16 cellular contexts compared by ENCODE assay signal in genomic region chr3:157807286-157807685, GRCh38.
"Had no signal": no experiment of that assay in that cellular context is flagged by ENCODE, and none has a peak within 500 bp of the region (broad histone marks: within the 10 kb centered on the region; RNA-seq: fewer than 3 reads in every experiment).

No MANE protein-coding gene starts in this region.

- H3K27me3 ChIP-seq: ascending aorta, cardiac muscle cell, colonic mucosa, neutrophil, tibial artery had no signal

- H3K27me3 Mint-ChIP-seq: activated CD4-positive, alpha-beta memory T cell treated with anti-CD3 and anti-CD28 coated beads, Interleukin-2, amount 10 ng/mL, durations not matched to agents 7 days and 5 days had no signal

- H3K36me3 Mint-ChIP-seq: naive thymus-derived CD4-positive, alpha-beta T cell had no signal

- H3K27ac ChIP-seq: ascending aorta, cardiac muscle cell, colonic mucosa, lower lobe of right lung, neutrophil, skin epidermis, tibial artery, WERI-Rb-1 had no signal

- H3K4me1 ChIP-seq: ascending aorta, colonic mucosa, lower lobe of right lung, tibial artery had no signal

- H3K36me3 ChIP-seq: ascending aorta, cardiac muscle cell, colonic mucosa, lower lobe of right lung, neutrophil, tibial artery, WERI-Rb-1 had no signal

- DNase-seq: activated CD4-positive, alpha-beta memory T cell treated with anti-CD3 and anti-CD28 coated beads, Interleukin-2, amount 10 ng/mL, durations not matched to agents 7 days and 5 days; activated CD4-positive, alpha-beta T cell treated with anti-CD3 and anti-CD28 coated beads for 36 hours; activated naive CD4-positive, alpha-beta T cell; colonic mucosa; effector CD4-positive, alpha-beta T cell; hypothalamus; left cardiac atrium; lower lobe of right lung; naive thymus-derived CD4-positive, alpha-beta T cell; T-helper 1 cell; tibial artery; WERI-Rb-1 had no signal

- H3K9me3 ChIP-seq: ascending aorta, colonic mucosa, lower lobe of right lung, neutrophil, tibial artery had no signal

- H3K9me3 Mint-ChIP-seq: activated CD4-positive, alpha-beta memory T cell treated with anti-CD3 and anti-CD28 coated beads, Interleukin-2, amount 10 ng/mL, durations not matched to agents 7 days and 5 days had no signal

- H3K4me1 Mint-ChIP-seq: activated CD4-positive, alpha-beta memory T cell treated with anti-CD3 and anti-CD28 coated beads, Interleukin-2, amount 10 ng/mL, durations not matched to agents 7 days and 5 days; activated CD4-positive, alpha-beta T cell treated with anti-CD3 and anti-CD28 coated beads for 36 hours; naive thymus-derived CD4-positive, alpha-beta T cell had no signal

- H3K4me3 Mint-ChIP-seq: activated CD4-positive, alpha-beta memory T cell treated with anti-CD3 and anti-CD28 coated beads, Interleukin-2, amount 10 ng/mL, durations not matched to agents 7 days and 5 days; activated CD4-positive, alpha-beta T cell treated with anti-CD3 and anti-CD28 coated beads for 36 hours; naive thymus-derived CD4-positive, alpha-beta T cell had no signal

- H3K4me3 ChIP-seq: ascending aorta, cardiac muscle cell, colonic mucosa, lower lobe of right lung, skin epidermis, tibial artery had no signal

- H3K27ac Mint-ChIP-seq: activated CD4-positive, alpha-beta memory T cell treated with anti-CD3 and anti-CD28 coated beads, Interleukin-2, amount 10 ng/mL, durations not matched to agents 7 days and 5 days; activated CD4-positive, alpha-beta T cell treated with anti-CD3 and anti-CD28 coated beads for 36 hours; naive thymus-derived CD4-positive, alpha-beta T cell had no signal
